Comparison of ENCODE assay signal across 9 cellular contexts in the genomic region with DNA sequence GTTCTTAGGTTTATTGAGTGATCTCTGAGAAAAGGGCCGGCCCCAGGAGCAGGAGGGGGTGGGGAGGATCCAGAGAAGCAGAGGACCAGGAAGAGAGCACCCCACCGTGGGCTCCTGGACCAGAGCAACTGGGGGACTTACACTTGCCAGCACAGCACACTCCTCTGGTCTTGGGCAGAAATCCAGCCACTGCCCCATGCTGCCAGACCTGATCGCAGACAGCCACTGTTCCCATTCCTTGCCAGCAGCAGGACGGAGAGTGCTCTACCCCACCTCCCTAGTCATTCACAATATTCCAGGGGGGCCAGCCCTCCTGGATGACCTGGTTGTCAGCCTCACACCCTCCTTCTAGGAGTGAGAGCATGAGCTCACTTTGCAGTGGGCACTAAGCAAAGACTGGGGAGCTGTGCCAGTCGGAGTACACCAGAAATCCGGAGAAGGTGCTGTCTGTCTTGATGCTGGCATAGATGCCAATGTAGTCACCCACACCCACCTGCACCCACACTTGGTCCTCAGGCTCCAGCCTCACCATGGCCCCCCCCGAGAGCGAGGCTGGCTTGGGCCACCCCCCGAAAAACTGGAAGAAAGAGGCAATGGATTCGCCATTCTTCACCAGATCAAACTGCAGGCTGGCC. TPM values are rescaled to one million over a fixed set of nuclear protein-coding genes. Genes with fewer than 3 reads are reported as not detected.
DNase-seq lines count a peak whose midpoint lies in the region; ATAC-seq, FAIRE-seq and TF ChIP-seq lines count a peak whose summit lies in the region.
"Had no signal": no experiment of that assay in that cellular context is flagged by ENCODE, and none has a peak within 500 bp of the region (broad histone marks: within the 10 kb centered on the region; RNA-seq: fewer than 3 reads in every experiment).

No MANE protein-coding gene starts in this region.

- H3K36me3 ChIP-seq in A673 (ENCODE audit: insufficient read depth, low read length, poor library complexity, severe bottlenecking) (peaks cover 12% of the 10 kb centered on the region), esophagus squamous epithelium (peaks cover 0 to 18% (median 0%) of the 10 kb centered on the region in 3 donors)

- H3K9me3 Mint-ChIP-seq in natural killer cell treated with Interleukin-12 subunit alpha and Interleukin-12 subunit beta and Interleukin-15 and Interleukin-18, amount 100 ng/mL, for 72 hours = no peaks in the 10 kb centered on the region

- intact Hi-C loops in A673 (cut with micrococcal nuclease; ENCODE audit: unreplicated experiment) (loop anchor here (5.0 to 10.0 kb wide), 2 partner anchors 43 to 434 kb away; a partner anchor contains a TSS), esophagus squamous epithelium (cut with DNase I) (no loop called here)

- 44 to 77% methylated on average over 3 to 5 of the region's 10 CpGs for WGBS in esophagus squamous epithelium, 2 donors

- FAIRE-seq in HTR-8/SVneo (lab: Jason Lieb, UNC) = peak; percentile 36

- CTCF ChIA-PET in A673 (lab: Charles Lee) = interaction anchor here (0.5 to 4.2 kb wide), 15 partner anchors 9 to 271 kb away, joined by 3 to 40 read pairs (median 7); a partner anchor contains a TSS

- peaks cover 19 to 23% of the 10 kb centered on the region in 2 donors for H3K27me3 Mint-ChIP-seq in natural killer cell treated with Interleukin-12 subunit alpha and Interleukin-12 subunit beta and Interleukin-15 and Interleukin-18, amount 100 ng/mL, for 72 hours

- peaks cover 6% of the 10 kb centered on the region for H3K36me3 Mint-ChIP-seq in natural killer cell treated with Interleukin-12 subunit alpha and Interleukin-12 subunit beta and Interleukin-15 and Interleukin-18, amount 100 ng/mL, for 72 hours

- peaks cover 16% of the 10 kb centered on the region for H3K27me3 ChIP-seq in A673 (replicated peaks; ENCODE audit: insufficient read depth, low read depth, low read length, poor library complexity)
- H3K27me3 ChIP-seq in esophagus squamous epithelium = peaks cover 0 to 43% (median 0%) of the 10 kb centered on the region in 4 donors

- peaks cover 22 to 24% of the 10 kb centered on the region in 2 donors for H3K4me1 Mint-ChIP-seq in natural killer cell treated with Interleukin-12 subunit alpha and Interleukin-12 subunit beta and Interleukin-15 and Interleukin-18, amount 100 ng/mL, for 72 hours (ENCODE audit: low read depth in 2 of 2)

- POLR2A ChIA-PET in A673 (lab: Charles Lee; ENCODE audit: low non-redundant PET) = no interaction called here

- no peak for TF ChIP-seq CTCF in A673 (conservative IDR thresholded peaks at IDR 0.05; ENCODE audit: low read depth, low read length)
- TF ChIP-seq CTCF in esophagus squamous epithelium (IDR thresholded peaks at IDR 0.05) = no peak

- H3K27ac Mint-ChIP-seq in natural killer cell treated with Interleukin-12 subunit alpha and Interleukin-12 subunit beta and Interleukin-15 and Interleukin-18, amount 100 ng/mL, for 72 hours = no peak overlapping the region

- peak overlapping the region; percentile 36 for H3K4me3 Mint-ChIP-seq in natural killer cell treated with Interleukin-12 subunit alpha and Interleukin-12 subunit beta and Interleukin-15 and Interleukin-18, amount 100 ng/mL, for 72 hours

- ATAC-seq in natural killer cell treated with Interleukin-12 subunit alpha and Interleukin-12 subunit beta and Interleukin-15 and Interleukin-18, amount 100 ng/mL, for 72 hours = no peak
- ATAC-seq in SK-N-SH treated with all-trans-retinoic acid at 6 μM for 48 hours (no peak), left lobe of liver (no peak)

- H3K4me1 ChIP-seq in A673 (ENCODE audit: insufficient read depth, low read length, poor library complexity, severe bottlenecking) (peaks cover 44% of the 10 kb centered on the region), esophagus squamous epithelium (peaks cover 42 to 76% (median 52%) of the 10 kb centered on the region in 3 donors)

- DNase-seq in A673 (ENCODE audit: low spot score) = no peak
- DNase-seq in HTR-8/SVneo (ENCODE audit: insufficient read length, low spot score) = no peak
- DNase-seq in esophagus squamous epithelium (lab: John Stamatoyannopoulos, UW) = no peak
- DNase-seq in natural killer cell treated with Interleukin-12 subunit alpha and Interleukin-12 subunit beta and Interleukin-15 and Interleukin-18, amount 100 ng/mL, for 72 hours (ENCODE audit: low spot score) = no peak
- no peak for DNase-seq in NCI-H345 treated with DMSO at 0.1 percent for 48 hours (lab: John Stamatoyannopoulos, UW; ENCODE audit: unreplicated experiment)
- DNase-seq in cortex of kidney (lab: John Stamatoyannopoulos, UW) = no peak
- DNase-seq in left lobe of liver (ENCODE audit: low spot score) = no peak

- no peak overlapping the region for H3K27ac ChIP-seq in A673 (ENCODE audit: low read depth, low read length, poor library complexity, severe bottlenecking)
- peak overlapping the region; percentile 74 to 92 (median 90) for H3K27ac ChIP-seq in esophagus squamous epithelium
- H3K27ac ChIP-seq: SK-N-MC had no signal

- peak overlapping the region; percentile 58 for H3K4me3 ChIP-seq in A673 (ENCODE audit: low read depth, low read length, poor library complexity, severe bottlenecking)
- H3K4me3 ChIP-seq in esophagus squamous epithelium = peak overlapping the region in 3 of 4 donors; percentile 56 to 74 (median 63)

- TF ChIP-seq POLR2A in esophagus squamous epithelium (IDR thresholded peaks at IDR 0.05) = no peak

- no peaks in the 10 kb centered on the region for H3K9me3 ChIP-seq in A673 (ENCODE audit: low read depth, low read length, poor library complexity, severe bottlenecking)
- no peaks in the 10 kb centered on the region for H3K9me3 ChIP-seq in esophagus squamous epithelium

- no TSS peak for BruUV-seq in A673 (replicated peaks; lab: Mats Ljungman, UMichigan)

TF ChIP-seq in SK-N-SH treated with all-trans-retinoic acid at 6 μM for 48 hours, 23 proteins besides CTCF, POLR2A, EP300 and RAD21 (continues in another document):
- TF ChIP-seq ZNF70 (CRISPR knock-in tag; IDR thresholded peaks at IDR 0.05) = no peak
- no peak for TF ChIP-seq RARB (CRISPR knock-in tag; IDR thresholded peaks at IDR 0.05)
- no peak for TF ChIP-seq ZNF565 (CRISPR knock-in tag; conservative IDR thresholded peaks at IDR 0.05; ENCODE audit: low read depth)
- TF ChIP-seq, protein P1, sequence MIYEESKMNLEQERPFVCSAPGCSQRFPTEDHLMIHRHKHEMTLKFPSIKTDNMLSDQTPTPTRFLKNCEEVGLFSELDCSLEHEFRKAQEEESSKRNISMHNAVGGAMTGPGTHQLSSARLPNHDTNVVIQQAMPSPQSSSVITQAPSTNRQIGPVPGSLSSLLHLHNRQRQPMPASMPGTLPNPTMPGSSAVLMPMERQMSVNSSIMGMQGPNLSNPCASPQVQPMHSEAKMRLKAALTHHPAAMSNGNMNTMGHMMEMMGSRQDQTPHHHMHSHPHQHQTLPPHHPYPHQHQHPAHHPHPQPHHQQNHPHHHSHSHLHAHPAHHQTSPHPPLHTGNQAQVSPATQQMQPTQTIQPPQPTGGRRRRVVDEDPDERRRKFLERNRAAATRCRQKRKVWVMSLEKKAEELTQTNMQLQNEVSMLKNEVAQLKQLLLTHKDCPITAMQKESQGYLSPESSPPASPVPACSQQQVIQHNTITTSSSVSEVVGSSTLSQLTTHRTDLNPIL (CRISPR knock-in tag; IDR thresholded peaks at IDR 0.05; ENCODE audit: low read depth) = no peak
- TF ChIP-seq, protein P2, sequence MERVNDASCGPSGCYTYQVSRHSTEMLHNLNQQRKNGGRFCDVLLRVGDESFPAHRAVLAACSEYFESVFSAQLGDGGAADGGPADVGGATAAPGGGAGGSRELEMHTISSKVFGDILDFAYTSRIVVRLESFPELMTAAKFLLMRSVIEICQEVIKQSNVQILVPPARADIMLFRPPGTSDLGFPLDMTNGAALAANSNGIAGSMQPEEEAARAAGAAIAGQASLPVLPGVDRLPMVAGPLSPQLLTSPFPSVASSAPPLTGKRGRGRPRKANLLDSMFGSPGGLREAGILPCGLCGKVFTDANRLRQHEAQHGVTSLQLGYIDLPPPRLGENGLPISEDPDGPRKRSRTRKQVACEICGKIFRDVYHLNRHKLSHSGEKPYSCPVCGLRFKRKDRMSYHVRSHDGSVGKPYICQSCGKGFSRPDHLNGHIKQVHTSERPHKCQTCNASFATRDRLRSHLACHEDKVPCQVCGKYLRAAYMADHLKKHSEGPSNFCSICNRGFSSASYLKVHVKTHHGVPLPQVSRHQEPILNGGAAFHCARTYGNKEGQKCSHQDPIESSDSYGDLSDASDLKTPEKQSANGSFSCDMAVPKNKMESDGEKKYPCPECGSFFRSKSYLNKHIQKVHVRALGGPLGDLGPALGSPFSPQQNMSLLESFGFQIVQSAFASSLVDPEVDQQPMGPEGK (CRISPR knock-in tag; IDR thresholded peaks at IDR 0.05; ENCODE audit: borderline replicate concordance) = no peak
- no peak for TF ChIP-seq BACH2 (CRISPR knock-in tag; IDR thresholded peaks at IDR 0.05; ENCODE audit: borderline replicate concordance)
- TF ChIP-seq ZNF8 (CRISPR knock-in tag; IDR thresholded peaks at IDR 0.05) = no peak

RNA-seq across cellular contexts. Expression of a gene that starts 1.6 kb away (rescaled TPM):
- total RNA-seq in A673 (2021) (0.31 TPM in 1 of 2 replicates, not detected in the other), esophagus squamous epithelium (10 to 100 TPM in 2 of 4 donors, 1 to 10 TPM in 2; 5.3 to 18.8 (median 10.3) TPM), left lobe of liver (4.7 TPM)
- total RNA-seq in natural killer cell treated with Interleukin-12 subunit alpha and Interleukin-12 subunit beta and Interleukin-15 and Interleukin-18, amount 100 ng/mL, for 72 hours = not detected

RNA-seq across cellular contexts. Expression of a gene that starts 4.7 kb away (rescaled TPM):
- total RNA-seq in A673 (2021) (81.3 and 89.3 TPM in 2 replicates), esophagus squamous epithelium (10 to 100 TPM; 10.5 to 17.9 (median 12.2) TPM), left lobe of liver (15.0 TPM)
- 10 to 100 TPM; 16.6 to 32.5 TPM for total RNA-seq in natural killer cell treated with Interleukin-12 subunit alpha and Interleukin-12 subunit beta and Interleukin-15 and Interleukin-18, amount 100 ng/mL, for 72 hours

RNA-seq across cellular contexts. Expression of a gene that starts 7.4 kb away (rescaled TPM):
- total RNA-seq in A673 (2021) (not detected in 2 replicates), esophagus squamous epithelium (not detected), left lobe of liver (not detected)
- not detected for total RNA-seq in natural killer cell treated with Interleukin-12 subunit alpha and Interleukin-12 subunit beta and Interleukin-15 and Interleukin-18, amount 100 ng/mL, for 72 hours

RNA-seq across cellular contexts. Expression of a gene that starts 22.1 kb away (rescaled TPM):
- total RNA-seq in A673 (2021) = 14.4 and 20.0 TPM in 2 replicates
- 100 to 1,000 TPM in 2 of 4 donors, 10 to 100 TPM in 2; 20.8 to 169 (median 80.9) TPM for total RNA-seq in esophagus squamous epithelium
- 1 to 10 TPM in 1 of 2 donors, under 1 TPM in 1; 0.74 to 1.7 TPM for total RNA-seq in natural killer cell treated with Interleukin-12 subunit alpha and Interleukin-12 subunit beta and Interleukin-15 and Interleukin-18, amount 100 ng/mL, for 72 hours
- 1.5 TPM for total RNA-seq in left lobe of liver

RNA-seq across cellular contexts. Expression of a gene that starts 42.4 kb away (rescaled TPM):
- 4.8 and 6.2 TPM in 2 replicates for total RNA-seq in A673 (2021)
- total RNA-seq in esophagus squamous epithelium = 1 to 10 TPM; 1.9 to 9.6 (median 4.8) TPM
- not detected for total RNA-seq in natural killer cell treated with Interleukin-12 subunit alpha and Interleukin-12 subunit beta and Interleukin-15 and Interleukin-18, amount 100 ng/mL, for 72 hours
- 10.9 TPM for total RNA-seq in left lobe of liver
